In the genomic region with DNA sequence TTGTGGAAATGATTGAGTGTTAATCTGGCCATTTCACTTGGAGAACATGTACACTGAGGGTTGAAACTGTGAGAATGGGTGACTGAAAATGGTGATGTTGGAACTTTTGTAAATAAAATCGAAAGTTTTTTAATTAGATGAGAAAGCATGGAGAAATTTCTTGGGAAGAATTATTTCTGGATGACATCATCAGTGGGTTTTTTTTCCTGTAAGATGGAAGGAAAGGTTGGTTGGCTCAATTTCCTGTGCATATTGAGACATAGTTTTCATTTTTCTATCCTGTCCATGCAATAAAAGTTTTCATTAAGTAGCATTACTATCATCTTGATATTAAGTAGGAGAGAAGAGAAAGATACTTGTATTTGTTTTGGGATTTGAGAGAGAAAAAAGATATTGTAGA, we compare ENCODE assay signal across 32 cellular contexts.
"Had no signal": no experiment of that assay in that cellular context is flagged by ENCODE, and none has a peak within 500 bp of the region (broad histone marks: within the 10 kb centered on the region; RNA-seq: fewer than 3 reads in every experiment).

No MANE protein-coding gene starts in this region.

- H3K4me1 ChIP-seq: heart right ventricle, neural progenitor cell, testis, uterus had no signal

- H3K27ac Mint-ChIP-seq: activated CD4-positive, alpha-beta T cell treated with anti-CD3 and anti-CD28 coated beads, Interleukin-2, amount 10 ng/mL, durations not matched to agents 7 days and 5 days; activated CD8-positive, alpha-beta memory T cell treated with anti-CD3 and anti-CD28 coated beads, Interleukin-2, amount 10 ng/mL, durations not matched to agents 7 days and 5 days; activated CD8-positive, alpha-beta T cell treated with anti-CD3 and anti-CD28 coated beads for 36 hours; activated naive CD8-positive, alpha-beta T cell treated with anti-CD3 and anti-CD28 coated beads, Interleukin-2, amount 50 U/mL, for 24 hours; activated T-helper 1 cell treated with anti-CD3 and anti-CD28 coated beads, Interleukin-12 subunit alpha, Interleukin-12 subunit beta, Interleukin-2, Interleukin-4 antibody, amounts not matched to agents 30 ng/mL and 10 ng/mL and 1 ng/mL, durations not matched to agents 14 hours and 24 hours and 36 hours; brain; mesothelial cell of epicardium; naive thymus-derived CD8-positive, alpha-beta T cell; neural progenitor cell; T-helper 2 cell treated with Interferon-gamma antibody and Interleukin-4, amounts not matched to agents 5 μg/mL and 100 μg/mL, for 36 hours had no signal

- H3K27me3 Mint-ChIP-seq: activated CD8-positive, alpha-beta T cell treated with anti-CD3 and anti-CD28 coated beads for 36 hours had no signal

- H3K9ac ChIP-seq: neural progenitor cell had no signal

- H3K27ac ChIP-seq: heart right ventricle, neural progenitor cell, testis, uterus, WERI-Rb-1 had no signal

- ATAC-seq: activated CD8-positive, alpha-beta memory T cell treated with anti-CD3 and anti-CD28 coated beads, Interleukin-2, amount 10 ng/mL, durations not matched to agents 7 days and 5 days; activated CD8-positive, alpha-beta T cell treated with anti-CD3 and anti-CD28 coated beads for 36 hours; activated naive CD8-positive, alpha-beta T cell treated with anti-CD3 and anti-CD28 coated beads, Interleukin-2, amount 50 U/mL, for 24 hours; esophagus mucosa; heart right ventricle; left lobe of liver; naive thymus-derived CD8-positive, alpha-beta T cell; sciatic nerve had no signal

- DNase-seq: activated CD4-positive, alpha-beta T cell treated with anti-CD3 and anti-CD28 coated beads, Interleukin-2, amount 10 ng/mL, durations not matched to agents 7 days and 5 days; activated CD4-positive, CD25-positive, alpha-beta regulatory T cell treated with anti-CD3 and anti-CD28 coated beads, Interleukin-2, amount 50 U/mL, for 72 hours; activated CD8-positive, alpha-beta memory T cell treated with anti-CD3 and anti-CD28 coated beads, Interleukin-2, amount 10 ng/mL, durations not matched to agents 7 days and 5 days; activated CD8-positive, alpha-beta T cell treated with anti-CD3 and anti-CD28 coated beads for 36 hours; activated gamma-delta T cell; activated naive CD4-positive, alpha-beta T cell treated with anti-CD3 and anti-CD28 coated beads, Interleukin-2, amount 50 U/mL, for 16 hours; activated naive CD8-positive, alpha-beta T cell treated with anti-CD3 and anti-CD28 coated beads, Interleukin-2, amount 50 U/mL, for 24 hours; activated T-cell treated with anti-CD3 and anti-CD28 coated beads for 4 hours; aorta; caudate nucleus; effector memory CD4-positive, alpha-beta T cell; heart right ventricle; kidney; naive thymus-derived CD8-positive, alpha-beta T cell; posterior cingulate gyrus; stimulated activated CD4-positive, alpha-beta T cell treated with anti-CD3 and anti-CD28 coated beads, Interleukin-15, amount 100 ng/mL, for 24 hours; stimulated activated CD8-positive, alpha-beta memory T cell treated with anti-CD3 and anti-CD28 coated beads, Interleukin-4, amount 100 ng/mL, for 48 hours; stimulated activated naive CD4-positive, alpha-beta T cell; testis; trophoblast cell; uterus; WERI-Rb-1 had no signal

- H3K9me3 Mint-ChIP-seq: activated CD4-positive, alpha-beta T cell treated with anti-CD3 and anti-CD28 coated beads, Interleukin-2, amount 10 ng/mL, durations not matched to agents 7 days and 5 days; activated T-helper 1 cell treated with anti-CD3 and anti-CD28 coated beads, Interleukin-12 subunit alpha, Interleukin-12 subunit beta, Interleukin-2, Interleukin-4 antibody, amounts not matched to agents 30 ng/mL and 10 ng/mL and 1 ng/mL, durations not matched to agents 14 hours and 24 hours and 36 hours; neural progenitor cell; T-helper 2 cell treated with Interferon-gamma antibody and Interleukin-4, amounts not matched to agents 5 μg/mL and 100 μg/mL, for 36 hours had no signal

- H3K4me1 Mint-ChIP-seq: activated CD4-positive, alpha-beta T cell treated with anti-CD3 and anti-CD28 coated beads, Interleukin-2, amount 10 ng/mL, durations not matched to agents 7 days and 5 days; activated CD8-positive, alpha-beta memory T cell treated with anti-CD3 and anti-CD28 coated beads, Interleukin-2, amount 10 ng/mL, durations not matched to agents 7 days and 5 days; activated naive CD8-positive, alpha-beta T cell treated with anti-CD3 and anti-CD28 coated beads, Interleukin-2, amount 50 U/mL, for 24 hours; brain; mesothelial cell of epicardium; naive thymus-derived CD8-positive, alpha-beta T cell; neural progenitor cell had no signal

- H3K4me3 ChIP-seq: heart right ventricle, lung, neural progenitor cell, smooth muscle cell, testis, uterus had no signal

- H3K9me3 ChIP-seq: testis, uterus had no signal

- H3K4me3 Mint-ChIP-seq: activated CD4-positive, alpha-beta T cell treated with anti-CD3 and anti-CD28 coated beads, Interleukin-2, amount 10 ng/mL, durations not matched to agents 7 days and 5 days; activated CD8-positive, alpha-beta memory T cell treated with anti-CD3 and anti-CD28 coated beads, Interleukin-2, amount 10 ng/mL, durations not matched to agents 7 days and 5 days; activated CD8-positive, alpha-beta T cell treated with anti-CD3 and anti-CD28 coated beads for 36 hours; activated naive CD8-positive, alpha-beta T cell treated with anti-CD3 and anti-CD28 coated beads, Interleukin-2, amount 50 U/mL, for 24 hours; activated T-helper 1 cell treated with anti-CD3 and anti-CD28 coated beads, Interleukin-12 subunit alpha, Interleukin-12 subunit beta, Interleukin-2, Interleukin-4 antibody, amounts not matched to agents 30 ng/mL and 10 ng/mL and 1 ng/mL, durations not matched to agents 14 hours and 24 hours and 36 hours; brain; mesothelial cell of epicardium; naive thymus-derived CD8-positive, alpha-beta T cell; neural progenitor cell; T-helper 2 cell treated with Interferon-gamma antibody and Interleukin-4, amounts not matched to agents 5 μg/mL and 100 μg/mL, for 36 hours had no signal

- H3K36me3 ChIP-seq: heart right ventricle, neural progenitor cell, uterus, WERI-Rb-1 had no signal

- H3K36me3 Mint-ChIP-seq: activated CD8-positive, alpha-beta memory T cell treated with anti-CD3 and anti-CD28 coated beads, Interleukin-2, amount 10 ng/mL, durations not matched to agents 7 days and 5 days; brain; naive thymus-derived CD8-positive, alpha-beta T cell; neural progenitor cell had no signal

- H3K4me2 ChIP-seq: neural progenitor cell, smooth muscle cell had no signal

- H3K27me3 ChIP-seq: heart right ventricle, neural progenitor cell, testis, uterus had no signal
